In genomic region chr3:109678600-109678999, GRCh38 we compare ENCODE assay signal across 1 cellular context.
TF ChIP-seq lines count a peak whose summit lies in the region.

No MANE protein-coding gene starts in this region.

TF ChIP-seq in HCT116, 20 proteins besides CTCF, POLR2A, EP300 and RAD21 (continued from another document):
- TF ChIP-seq ZBTB33 (IDR thresholded peaks at IDR 0.05; ENCODE audit: extremely low read depth, insufficient replicate concordance, low read length) (no peak), MAX (IDR thresholded peaks at IDR 0.05) (no peak), SP1 (IDR thresholded peaks at IDR 0.05; ENCODE audit: low read depth) (no peak), ELF1 (IDR thresholded peaks at IDR 0.05; ENCODE audit: borderline replicate concordance, low read depth) (no peak)
